8 cellular contexts compared by ENCODE assay signal in the genomic region with DNA sequence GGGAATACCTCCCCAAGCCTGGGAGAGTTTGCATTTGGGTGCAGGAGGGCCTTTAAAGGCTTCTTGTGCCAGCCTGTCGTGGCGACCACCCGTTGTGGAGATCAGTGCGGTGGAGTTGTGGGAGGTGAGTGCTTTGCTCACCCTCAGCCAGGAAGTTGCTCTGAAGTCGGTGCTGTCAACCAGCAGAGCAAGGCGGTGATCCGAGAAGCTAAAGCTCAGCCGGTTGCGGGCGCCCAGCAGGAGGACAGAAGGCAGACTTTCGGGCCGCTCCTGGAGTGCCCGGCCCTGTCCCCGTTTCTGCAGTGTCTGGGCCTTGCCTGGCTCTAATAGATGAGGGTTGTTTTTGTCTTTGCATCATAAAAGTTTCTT. TPM values are rescaled to one million over a fixed set of nuclear protein-coding genes. Genes with fewer than 3 reads are reported as not detected.
A peak's percentile ranks its signal among the peaks of the same experiment; 100 is the strongest.
DNase-seq lines count a peak whose midpoint lies in the region; ATAC-seq and TF ChIP-seq lines count a peak whose summit lies in the region.

No MANE protein-coding gene starts in this region.

- no TSS peak for BruUV-seq in Calu3 (replicated peaks; lab: Mats Ljungman, UMichigan)

- H3K4me3 ChIP-seq in NT2/D1 (ENCODE audit: insufficient read length, low read depth) (peak overlapping the region; percentile 96), muscle layer of colon (ENCODE audit: low read depth in 1 of 2, low read length in 2 of 2) (peak overlapping the region; percentile 68 to 99)

- no peaks in the 10 kb centered on the region for H3K27me3 ChIP-seq in NT2/D1 (ENCODE audit: insufficient read depth, insufficient read length)
- H3K27me3 ChIP-seq in muscle layer of colon (ENCODE audit: control insufficient read depth in 1 of 2, insufficient read depth in 2 of 2, low read length in 2 of 2): no peaks in the 10 kb centered on the region

- peak overlapping the region; percentile 98 for H3K4me3 Mint-ChIP-seq in Calu3 (ENCODE audit: low read depth, unreplicated experiment)
- H3K4me3 Mint-ChIP-seq in central memory CD8-positive, alpha-beta T cell: peak overlapping the region; percentile 97

- peaks cover 55% of the 10 kb centered on the region for H3K36me3 ChIP-seq in NT2/D1 (ENCODE audit: insufficient read depth, insufficient read length, low read length)
- peaks cover 21% of the 10 kb centered on the region for H3K36me3 ChIP-seq in muscle layer of colon (ENCODE audit: insufficient read depth, low read length)

- no peak for ATAC-seq in central memory CD8-positive, alpha-beta T cell (replicated peaks; ENCODE audit: extremely low read depth, poor library complexity, severe bottlenecking)
- ATAC-seq in HG02973 (IDR thresholded peaks at IDR 0.05; ENCODE audit: unreplicated experiment) (no peak), HG03342 (IDR thresholded peaks at IDR 0.05; ENCODE audit: unreplicated experiment) (no peak), HG03025 (IDR thresholded peaks at IDR 0.05; ENCODE audit: low FRiP score, unreplicated experiment) (no peak), GM19035 (IDR thresholded peaks at IDR 0.05; ENCODE audit: unreplicated experiment) (no peak)

- DNase-seq in Calu3 (no peak), NT2/D1 (ENCODE audit: low read depth, low spot score) (no peak)
- no peak for DNase-seq in central memory CD8-positive, alpha-beta T cell (ENCODE audit: low spot score in 2 of 2)

- H3K4me1 Mint-ChIP-seq in Calu3 (ENCODE audit: low read depth, unreplicated experiment): peaks cover 20% of the 10 kb centered on the region
- peaks cover 18% of the 10 kb centered on the region for H3K4me1 Mint-ChIP-seq in central memory CD8-positive, alpha-beta T cell

- H3K36me3 Mint-ChIP-seq in Calu3 (ENCODE audit: insufficient read depth, unreplicated experiment): peaks cover 87% of the 10 kb centered on the region
- peaks cover 44% of the 10 kb centered on the region for H3K36me3 Mint-ChIP-seq in central memory CD8-positive, alpha-beta T cell (ENCODE audit: insufficient read depth)

- no peaks in the 10 kb centered on the region for H3K9me3 Mint-ChIP-seq in Calu3 (ENCODE audit: low read depth, unreplicated experiment)
- no peaks in the 10 kb centered on the region for H3K9me3 Mint-ChIP-seq in central memory CD8-positive, alpha-beta T cell

- H3K27ac ChIP-seq in muscle layer of colon (ENCODE audit: low read depth, low read length): peak overlapping the region; percentile 68

- H3K27ac Mint-ChIP-seq in Calu3 (ENCODE audit: unreplicated experiment): peak overlapping the region; percentile 97
- peak overlapping the region; percentile 96 for H3K27ac Mint-ChIP-seq in central memory CD8-positive, alpha-beta T cell (ENCODE audit: low read depth)

- peaks cover 20% of the 10 kb centered on the region for H3K4me1 ChIP-seq in NT2/D1 (ENCODE audit: insufficient read depth, insufficient read length)
- peaks cover 30% of the 10 kb centered on the region for H3K4me1 ChIP-seq in muscle layer of colon (ENCODE audit: insufficient read depth, low read length)

- no peaks in the 10 kb centered on the region for H3K9me3 ChIP-seq in NT2/D1 (ENCODE audit: insufficient read depth, low read length)
- H3K9me3 ChIP-seq in muscle layer of colon (ENCODE audit: low read length): no peaks in the 10 kb centered on the region

- intact Hi-C loops in Calu3 (cut with micrococcal nuclease; ENCODE audit: unreplicated experiment): no loop called here

- CTCF ChIA-PET in Calu3 (lab: Charles Lee): interaction anchor here (0.6 kb wide), 1 partner anchor 32 kb away, joined by 5 read pairs; no protein-coding TSS in a partner anchor

- H3K27me3 Mint-ChIP-seq in Calu3 (ENCODE audit: unreplicated experiment): no peaks in the 10 kb centered on the region
- H3K27me3 Mint-ChIP-seq in central memory CD8-positive, alpha-beta T cell: no peaks in the 10 kb centered on the region

- TF ChIP-seq CTCF in Calu3 (IDR thresholded peaks at IDR 0.05; ENCODE audit: unreplicated experiment): no peak

- peak overlapping the region; percentile 99 for H3K9ac ChIP-seq in NT2/D1 (ENCODE audit: insufficient read length, low read depth)
- H3K9ac ChIP-seq in muscle layer of colon (ENCODE audit: low read length): peak overlapping the region; percentile 77

RNA-seq across cellular contexts. Expression of a gene that starts 1.4 kb away (rescaled TPM):
- 261 and 271 TPM in 2 replicates for total RNA-seq in Calu3 (2022)

RNA-seq across cellular contexts. Expression of a gene that starts 22.6 kb away (rescaled TPM):
- total RNA-seq in Calu3 (2022): 2.4 and 7.0 TPM in 2 replicates

RNA-seq across cellular contexts. Expression of a gene that starts 40.9 kb away (rescaled TPM):
- 59.4 and 72.4 TPM in 2 replicates for total RNA-seq in Calu3 (2022)

RNA-seq across cellular contexts. Expression of a gene that starts 40.9 kb away (rescaled TPM):
- 63.9 and 80.2 TPM in 2 replicates for total RNA-seq in Calu3 (2022)

RNA-seq across cellular contexts. Expression of a gene that starts 54.9 kb away (rescaled TPM):
- not detected in 2 replicates for total RNA-seq in Calu3 (2022)
